12 cellular contexts compared by ENCODE assay signal in the genomic region with DNA sequence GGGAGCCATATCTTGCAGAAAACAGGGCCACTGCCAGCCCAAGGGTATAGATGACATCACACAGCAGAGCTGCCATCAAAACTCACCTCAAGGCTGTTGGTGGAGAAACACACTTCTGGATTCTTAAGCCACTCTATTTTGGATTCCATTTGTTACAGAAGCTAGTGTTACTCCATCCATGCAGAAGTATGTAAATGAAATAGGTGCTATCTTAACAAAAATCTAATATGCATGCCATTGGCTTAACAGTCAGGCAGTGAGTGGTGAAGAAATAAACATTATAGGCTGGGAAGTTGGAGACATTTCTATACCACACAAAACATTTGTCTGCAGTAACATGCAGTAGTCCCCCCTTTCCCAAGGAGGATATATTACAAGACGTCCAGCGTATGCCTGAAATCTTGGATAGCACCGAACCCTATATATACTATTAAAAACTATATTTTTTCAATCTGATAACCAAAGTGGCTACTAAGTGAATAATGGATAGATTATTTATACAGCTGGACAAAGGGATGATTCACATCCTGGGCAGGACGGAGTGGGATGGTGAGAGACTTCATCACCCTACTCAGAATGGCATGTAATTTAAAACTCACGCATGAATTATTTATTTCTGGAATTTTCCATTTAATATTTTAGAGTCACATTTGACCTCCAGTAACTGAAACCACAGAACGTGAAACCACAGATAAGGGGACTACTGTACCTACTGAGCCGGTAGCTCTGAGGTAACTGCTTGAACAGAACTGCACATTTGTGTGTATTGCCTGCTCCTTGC.
A peak's percentile ranks its signal among the peaks of the same experiment; 100 is the strongest.
DNase-seq lines count a peak whose midpoint lies in the region; ATAC-seq and TF ChIP-seq lines count a peak whose summit lies in the region.
"Had no signal": no experiment of that assay in that cellular context is flagged by ENCODE, and none has a peak within 500 bp of the region (broad histone marks: within the 10 kb centered on the region; RNA-seq: fewer than 3 reads in every experiment).

No MANE protein-coding gene starts in this region.

- DNase-seq in DMS53 treated with DMSO at 0.1 percent for 48 hours (lab: John Stamatoyannopoulos, UW; ENCODE audit: unreplicated experiment) = peak; percentile 52
- DNase-seq in PC-9 = peak in 1 of 2 experiments; percentile 95
- DNase-seq in cardiac fibroblast (ENCODE audit: low read depth in 2 of 2) = peak; percentile 67 to 95
- peak; percentile 83 for DNase-seq in non-pigmented ciliary epithelial cell (ENCODE audit: low read depth)
- DNase-seq in activated naive CD4-positive, alpha-beta T cell treated with anti-CD3 and anti-CD28 coated beads, Interleukin-2, amount 50 U/mL, for 16 hours = no peak
- DNase-seq in activated T-cell treated with anti-CD3 and anti-CD28 coated beads, Interleukin-2, amount 50 U/mL, for 48 hours = no peak
- no peak for DNase-seq in H7
- DNase-seq: activated CD8-positive, alpha-beta memory T cell treated with anti-CD3 and anti-CD28 coated beads, Interleukin-2, amount 50 U/mL, for 48 hours; NCI-H1105 treated with DMSO at 0.1 percent for 48 hours; sigmoid colon had no signal

- peaks cover 16% of the 10 kb centered on the region; the same call in 1 of the 2 replicates for H3F3A ChIP-seq in PC-9 (ENCODE audit: insufficient read depth, low read depth)

- H3K27ac ChIP-seq in PC-9 = peak overlapping the region; percentile 42
- H3K27ac ChIP-seq: hepatocyte, sigmoid colon had no signal

- H2AFZ ChIP-seq in PC-9 = no peak overlapping the region
- H2AFZ ChIP-seq: hepatocyte had no signal

- no peaks in the 10 kb centered on the region for H3K36me3 ChIP-seq in PC-9 (ENCODE audit: low read depth)
- H3K36me3 ChIP-seq in H7 (replicated peaks; ENCODE audit: control insufficient read depth, insufficient read depth, low read length) = no peaks in the 10 kb centered on the region
- H3K36me3 ChIP-seq: sigmoid colon had no signal

- H3K27me3 ChIP-seq in PC-9 (ENCODE audit: insufficient read depth, low read depth) (no peaks in the 10 kb centered on the region), H7 (ENCODE audit: control insufficient read depth, insufficient read depth, low read length) (no peaks in the 10 kb centered on the region)
- H3K27me3 ChIP-seq: hepatocyte, sigmoid colon had no signal

- H3K4me1 ChIP-seq in PC-9 (replicated peaks; ENCODE audit: insufficient read depth) = peaks cover 21% of the 10 kb centered on the region
- H3K4me1 ChIP-seq: sigmoid colon had no signal

- BruUV-seq in PC-9 (replicated peaks; lab: Mats Ljungman, UMichigan) = no TSS peak

- H3K9me3 ChIP-seq in PC-9 (ENCODE audit: insufficient read depth, low read depth) = peaks cover 8% of the 10 kb centered on the region
- H3K9me3 ChIP-seq: sigmoid colon had no signal

- intact Hi-C loops in PC-9 (cut with micrococcal nuclease; ENCODE audit: unreplicated experiment) = no loop called here

- POLR2A ChIA-PET in PC-9 (lab: Charles Lee; ENCODE audit: unreplicated experiment) = no interaction called here

- TF ChIP-seq CTCF in PC-9 (conservative IDR thresholded peaks at IDR 0.05) (no peak), cardiac fibroblast (IDR thresholded peaks at IDR 0.05; ENCODE audit: low read depth, low read length) (no peak)

- H3K4me2 ChIP-seq in PC-9 = peak overlapping the region; percentile 24
- H3K4me2 ChIP-seq: hepatocyte had no signal

- ATAC-seq in GM18870 (IDR thresholded peaks at IDR 0.05; ENCODE audit: unreplicated experiment) = no peak

- no peaks in the 10 kb centered on the region for H3K9me2 ChIP-seq in PC-9 (ENCODE audit: insufficient read depth)

- no peaks in the 10 kb centered on the region for H3K79me2 ChIP-seq in PC-9 (ENCODE audit: low read depth)
- H3K79me2 ChIP-seq: hepatocyte had no signal

- peak overlapping the region; percentile 11; the same call in 1 of the 2 replicates for H3K4me3 ChIP-seq in PC-9
- no peak overlapping the region for H3K4me3 ChIP-seq in cardiac fibroblast (replicated peaks in 1 of 2; ENCODE audit: low read depth in 2 of 2, low read length in 2 of 2)
- H3K4me3 ChIP-seq in H7 (ENCODE audit: insufficient read depth, low read depth, low read length) = no peak overlapping the region
- H3K4me3 ChIP-seq: hepatocyte, sigmoid colon had no signal

- no peaks in the 10 kb centered on the region for H4K20me1 ChIP-seq in PC-9 (ENCODE audit: insufficient read depth)

- CTCF ChIA-PET in PC-9 (lab: Charles Lee) = no interaction called here

Comparison
In these comparisons a context has a peak if more than half of its experiments do, and no peak if none do; other contexts are left out.
1. DNase-seq: peak in DMS53 treated with DMSO at 0.1 percent for 48 hours (single experiment), cardiac fibroblast (2 of 2) and non-pigmented ciliary epithelial cell (single experiment); none in activated naive CD4-positive, alpha-beta T cell treated with anti-CD3 and anti-CD28 coated beads, Interleukin-2, amount 50 U/mL, for 16 hours (single experiment), activated T-cell treated with anti-CD3 and anti-CD28 coated beads, Interleukin-2, amount 50 U/mL, for 48 hours (0 of 2) and H7 (single experiment).